ENCODE assay signal across 18 cellular contexts in genomic region chr16:26642047-26642664, GRCh38.
DNase-seq lines count a peak whose midpoint lies in the region; ATAC-seq and TF ChIP-seq lines count a peak whose summit lies in the region.
"Had no signal": no experiment of that assay in that cellular context is flagged by ENCODE, and none has a peak within 500 bp of the region (broad histone marks: within the 10 kb centered on the region; RNA-seq: fewer than 3 reads in every experiment).

No MANE protein-coding gene starts in this region.

- DNase-seq in NCI-H1436 (lab: John Stamatoyannopoulos, UW) (peak; percentile 49), NCI-H1436 treated with DMSO at 0.1 percent for 48 hours (lab: John Stamatoyannopoulos, UW) (no peak), MV-4-11 (lab: John Stamatoyannopoulos, UW) (peak; percentile 5), lung (ENCODE audit: low spot score) (peak; percentile 18), cerebellum (ENCODE audit: low spot score) (no peak)
- no peak for DNase-seq in stimulated activated CD4-positive, alpha-beta T cell treated with anti-CD3 and anti-CD28 coated beads, Interleukin-4, amount 100 ng/mL, for 4 hours
- DNase-seq: CD8-positive, alpha-beta T cell; DMS79; H7; HFFc6; KBM-7; NCI-H1092 treated with DMSO at 0.1 percent for 48 hours; NCI-H187; NCI-H2171 treated with DMSO at 0.1 percent for 48 hours; NCI-H446 treated with DMSO at 0.1 percent for 48 hours had no signal

- TF ChIP-seq CTCF in OCI-LY1 (IDR thresholded peaks at IDR 0.05; ENCODE audit: low read length), result no peak
- no peak for TF ChIP-seq CTCF in lung (IDR thresholded peaks at IDR 0.05; ENCODE audit: control extremely low read depth, extremely low read depth)

- H3K79me2 ChIP-seq in OCI-LY1 (ENCODE audit: insufficient read depth, low read length), result no peaks in the 10 kb centered on the region

- H3K9ac ChIP-seq in OCI-LY1 (ENCODE audit: low read length), result peak overlapping the region; percentile 9; the same call in 1 of the 2 replicates

- no peaks in the 10 kb centered on the region for H3F3A ChIP-seq in OCI-LY1 (ENCODE audit: insufficient read depth, low read length)

- H3K36me3 ChIP-seq in OCI-LY1 (ENCODE audit: insufficient read depth, low read length), result no peaks in the 10 kb centered on the region
- H3K36me3 ChIP-seq in lung (ENCODE audit: control insufficient read depth in 2 of 2, insufficient read depth in 2 of 2, low read length in 2 of 2), result no peaks in the 10 kb centered on the region

- no peaks in the 10 kb centered on the region for H4K20me1 ChIP-seq in OCI-LY1 (ENCODE audit: insufficient read depth, low read length)

- H3K4me3 ChIP-seq in OCI-LY1 (ENCODE audit: low read depth, low read length, poor library complexity, severe bottlenecking) (no peak overlapping the region), lung (no peak overlapping the region)

- H3K27ac ChIP-seq in OCI-LY1 (ENCODE audit: low read depth, low read length, poor library complexity, severe bottlenecking) (peak overlapping the region; percentile 79), lung (ENCODE audit: low read depth in 1 of 2, low read length in 1 of 2) (no peak overlapping the region)

- peak overlapping the region; percentile 84; the same call in 1 of the 2 replicates for H2AFZ ChIP-seq in OCI-LY1 (ENCODE audit: low read length)

- H3K27me3 ChIP-seq in OCI-LY1 (ENCODE audit: insufficient read depth, low read length) (no peaks in the 10 kb centered on the region), lung (ENCODE audit: control insufficient read depth, insufficient read depth) (no peaks in the 10 kb centered on the region)

- no peaks in the 10 kb centered on the region for H3K9me2 ChIP-seq in OCI-LY1 (ENCODE audit: low read depth, low read length)

- H3K9me3 ChIP-seq in OCI-LY1 (ENCODE audit: low read length) (no peaks in the 10 kb centered on the region), lung (ENCODE audit: control insufficient read depth in 2 of 2, insufficient read depth in 1 of 2, low read length in 1 of 2) (peaks cover 0 to 1% of the 10 kb centered on the region in 2 donors)

- H3K4me2 ChIP-seq in OCI-LY1 (ENCODE audit: low read length), result peak overlapping the region; percentile 30; the same call in 1 of the 2 replicates

- WGBS in lung, 2 donors, result 86 to 89% methylated on average over 5 of the region's 5 CpGs

- H3K4me1 ChIP-seq in OCI-LY1 (ENCODE audit: insufficient read depth, low read length, severe bottlenecking) (peaks cover 65% of the 10 kb centered on the region), lung (ENCODE audit: control insufficient read depth in 2 of 2, insufficient read depth in 2 of 2, low read length in 2 of 2) (peaks cover 0 to 2% of the 10 kb centered on the region in 2 donors)

- ATAC-seq in lung (ENCODE audit: insufficient read depth, low FRiP score) (no peak), HG03025 (IDR thresholded peaks at IDR 0.05; ENCODE audit: low FRiP score, unreplicated experiment) (no peak)
- ATAC-seq: CD8-positive, alpha-beta T cell; HepG2 had no signal

Comparison
In these comparisons a context has a peak if more than half of its experiments do, and no peak if none do; other contexts are left out.
1. DNase-seq: peak in NCI-H1436 (single experiment), MV-4-11 (single experiment) and lung (single experiment); none in NCI-H1436 treated with DMSO at 0.1 percent for 48 hours (single experiment), cerebellum (single experiment) and stimulated activated CD4-positive, alpha-beta T cell treated with anti-CD3 and anti-CD28 coated beads, Interleukin-4, amount 100 ng/mL, for 4 hours (0 of 2).